18 cellular contexts compared by ENCODE assay signal in the genomic region with DNA sequence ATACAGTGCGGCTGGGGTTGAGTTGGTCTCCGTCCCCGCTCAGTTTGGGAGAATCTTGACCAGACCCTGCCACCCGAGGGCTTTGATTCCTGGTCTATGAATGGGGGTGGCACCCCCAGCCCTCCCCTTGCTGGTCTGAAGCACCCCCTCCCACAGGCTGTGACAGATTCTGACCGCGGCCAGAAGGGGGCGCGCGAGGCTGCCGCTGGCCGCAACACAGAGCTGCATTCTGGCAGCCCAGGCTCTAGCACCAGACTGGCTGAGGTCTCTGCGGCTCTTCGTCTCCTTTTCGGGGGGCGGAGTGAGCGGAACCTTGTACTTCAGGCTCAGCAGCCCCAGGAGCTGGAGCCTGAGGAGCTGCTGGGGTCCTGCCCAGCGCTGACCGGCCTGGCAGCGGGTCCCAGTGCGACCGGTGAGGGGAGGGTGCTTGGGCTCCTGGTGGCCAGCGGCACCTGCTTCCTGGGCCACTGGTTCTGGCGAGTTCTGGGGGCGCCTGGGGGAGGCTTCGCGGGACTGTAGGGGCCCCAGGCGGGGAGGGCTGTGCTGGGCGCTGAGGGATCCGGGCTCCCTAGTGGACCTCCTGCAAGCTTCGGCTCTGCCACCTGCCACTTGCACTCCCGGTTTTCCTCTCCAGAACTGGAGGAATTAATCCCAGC.
DNase-seq lines count a peak whose midpoint lies in the region; ATAC-seq, FAIRE-seq and TF ChIP-seq lines count a peak whose summit lies in the region.
"Had no signal": no experiment of that assay in that cellular context is flagged by ENCODE, and none has a peak within 500 bp of the region (broad histone marks: within the 10 kb centered on the region; RNA-seq: fewer than 3 reads in every experiment).

No MANE protein-coding gene starts in this region.

- TF ChIP-seq CTCF in A549 (IDR thresholded peaks at IDR 0.05), result peak; percentile 25; the same call in 2 of the 3 replicates
- peak; percentile 3 for TF ChIP-seq CTCF in GM12873 (IDR thresholded peaks at IDR 0.05; ENCODE audit: insufficient read depth, low read depth, low read length, missing control alignments)
- peak; percentile 11 for TF ChIP-seq CTCF in brain microvascular endothelial cell (IDR thresholded peaks at IDR 0.05; ENCODE audit: low read depth, low read length, missing control alignments)

- in situ Hi-C loops in brain microvascular endothelial cell (cut with HindIII; ENCODE audit: low pct_ligation_motif_present, low sequenced_read_pairs), result no loop called here

- H3K36me3 ChIP-seq in brain microvascular endothelial cell (replicated peaks), result no peaks in the 10 kb centered on the region
- H3K36me3 ChIP-seq in MG63, result no peaks in the 10 kb centered on the region
- H3K36me3 ChIP-seq: Peyer's patch had no signal

- H3K27me3 ChIP-seq in brain microvascular endothelial cell (replicated peaks) (no peaks in the 10 kb centered on the region), MG63 (no peaks in the 10 kb centered on the region)
- H3K27me3 ChIP-seq: Peyer's patch had no signal

- peak; percentile 45 to 92; a peak in 3 of 6 replicates for ATAC-seq in A549
- no peak for ATAC-seq in GM18520 (IDR thresholded peaks at IDR 0.05; ENCODE audit: unreplicated experiment)
- ATAC-seq: esophagus mucosa; naive thymus-derived CD8-positive, alpha-beta T cell had no signal

- WGBS in A549 (ENCODE audit: missing lambda C conversion rate), result 58% methylated on average over 26 of the region's 31 CpGs

- TF ChIP-seq RAD21 in A549 (conservative IDR thresholded peaks at IDR 0.05 in 1 of 2, IDR thresholded peaks at IDR 0.05 in 1 of 2), result peak in 1 of 2 experiments; percentile 49; a peak in 2 of 5 replicates

- H3K4me3 ChIP-seq in A549 (no peak overlapping the region), brain microvascular endothelial cell (ENCODE audit: low read depth, low read length) (no peak overlapping the region), MG63 (no peak overlapping the region)
- H3K4me3 ChIP-seq: Peyer's patch had no signal

- TF ChIP-seq EP300 in A549 (IDR thresholded peaks at IDR 0.05), result no peak

- peak; percentile 21 to 31 for DNase-seq in A549 (ENCODE audit: low read depth in 1 of 2, low spot score in 1 of 2)
- DNase-seq in NCI-H1694 (lab: John Stamatoyannopoulos, UW), result peak; percentile 28
- no peak for DNase-seq in brain microvascular endothelial cell
- DNase-seq in MG63, result no peak
- DNase-seq in NCI-H2196 treated with DMSO at 0.1 percent for 48 hours (lab: John Stamatoyannopoulos, UW; ENCODE audit: unreplicated experiment), result no peak
- DNase-seq in NCI-H526 treated with DMSO at 0.1 percent for 48 hours (lab: John Stamatoyannopoulos, UW), result no peak
- DNase-seq: activated CD4-positive, alpha-beta T cell treated with anti-CD3 and anti-CD28 coated beads, Interleukin-2, amount 50 U/mL, for 48 hours; activated naive CD8-positive, alpha-beta T cell treated with anti-CD3 and anti-CD28 coated beads for 36 hours; GF-D8; glutamatergic neuron; GOT3; mammary epithelial cell; naive thymus-derived CD8-positive, alpha-beta T cell; NCI-H2029 treated with DMSO at 0.1 percent for 48 hours; Peyer's patch had no signal

- H3K9me3 ChIP-seq in A549 (no peaks in the 10 kb centered on the region; the same call in 2 of the 3 replicates), MG63 (no peaks in the 10 kb centered on the region)
- H3K9me3 ChIP-seq: Peyer's patch had no signal

- H3K27ac ChIP-seq in A549 (no peak overlapping the region), brain microvascular endothelial cell (no peak overlapping the region)
- H3K27ac ChIP-seq: Peyer's patch had no signal

- POLR2A ChIA-PET in A549 (lab: Yijun Ruan, JAX), result no interaction called here

- TF ChIP-seq POLR2A in A549 (IDR thresholded peaks at IDR 0.05; ENCODE audit: low read length), result no peak

- no peaks in the 10 kb centered on the region for H3K4me1 ChIP-seq in A549
- H3K4me1 ChIP-seq: Peyer's patch had no signal

- 0 out of 3 replicates have a peak overlapping the region, but pooled peaks have one; percentile 19 for H3K4me2 ChIP-seq in A549

- CTCF ChIA-PET in A549 (lab: Yijun Ruan, JAX), result interaction anchor here (0.5 to 2.7 kb wide), 3 partner anchors 10 to 24 kb away, joined by 3 to 19 read pairs (median 4); no protein-coding TSS in a partner anchor

- no peak for FAIRE-seq in A549 (lab: Jason Lieb, UNC)

TF ChIP-seq in A549, 52 proteins besides CTCF, POLR2A, EP300 and RAD21:
- TF ChIP-seq KDM5A (IDR thresholded peaks at IDR 0.05) (no peak), ZFP36 (IDR thresholded peaks at IDR 0.05; ENCODE audit: borderline replicate concordance, partially characterized antibody) (no peak), POLR2AphosphoS2 (conservative IDR thresholded peaks at IDR 0.05; ENCODE audit: low read length) (no peak), FOSL2 (IDR thresholded peaks at IDR 0.05) (no peak), FOSL2 (CRISPR knock-in tag; IDR thresholded peaks at IDR 0.05) (no peak), NPAS2 (CRISPR knock-in tag; IDR thresholded peaks at IDR 0.05; ENCODE audit: borderline replicate concordance) (no peak), EHF (CRISPR knock-in tag; IDR thresholded peaks at IDR 0.05) (no peak), BHLHE40 (IDR thresholded peaks at IDR 0.05; ENCODE audit: low read depth, low read length) (no peak), CEBPB (IDR thresholded peaks at IDR 0.05) (no peak), CBX2 (IDR thresholded peaks at IDR 0.05; ENCODE audit: borderline replicate concordance, low read depth) (no peak), CHD4 (IDR thresholded peaks at IDR 0.05; ENCODE audit: borderline replicate concordance) (no peak), SREBF2 (IDR thresholded peaks at IDR 0.05) (no peak), HDAC2 (IDR thresholded peaks at IDR 0.05) (no peak), HOXB13 (CRISPR knock-in tag; IDR thresholded peaks at IDR 0.05; ENCODE audit: low read depth) (no peak)
- TF ChIP-seq, protein P1, sequence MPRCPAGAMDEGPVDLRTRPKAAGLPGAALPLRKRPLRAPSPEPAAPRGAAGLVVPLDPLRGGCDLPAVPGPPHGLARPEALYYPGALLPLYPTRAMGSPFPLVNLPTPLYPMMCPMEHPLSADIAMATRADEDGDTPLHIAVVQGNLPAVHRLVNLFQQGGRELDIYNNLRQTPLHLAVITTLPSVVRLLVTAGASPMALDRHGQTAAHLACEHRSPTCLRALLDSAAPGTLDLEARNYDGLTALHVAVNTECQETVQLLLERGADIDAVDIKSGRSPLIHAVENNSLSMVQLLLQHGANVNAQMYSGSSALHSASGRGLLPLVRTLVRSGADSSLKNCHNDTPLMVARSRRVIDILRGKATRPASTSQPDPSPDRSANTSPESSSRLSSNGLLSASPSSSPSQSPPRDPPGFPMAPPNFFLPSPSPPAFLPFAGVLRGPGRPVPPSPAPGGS (IDR thresholded peaks at IDR 0.05), result no peak
- TF ChIP-seq, protein P2, sequence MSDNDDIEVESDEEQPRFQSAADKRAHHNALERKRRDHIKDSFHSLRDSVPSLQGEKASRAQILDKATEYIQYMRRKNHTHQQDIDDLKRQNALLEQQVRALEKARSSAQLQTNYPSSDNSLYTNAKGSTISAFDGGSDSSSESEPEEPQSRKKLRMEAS (IDR thresholded peaks at IDR 0.05), result no peak
- TF ChIP-seq, protein P3, sequence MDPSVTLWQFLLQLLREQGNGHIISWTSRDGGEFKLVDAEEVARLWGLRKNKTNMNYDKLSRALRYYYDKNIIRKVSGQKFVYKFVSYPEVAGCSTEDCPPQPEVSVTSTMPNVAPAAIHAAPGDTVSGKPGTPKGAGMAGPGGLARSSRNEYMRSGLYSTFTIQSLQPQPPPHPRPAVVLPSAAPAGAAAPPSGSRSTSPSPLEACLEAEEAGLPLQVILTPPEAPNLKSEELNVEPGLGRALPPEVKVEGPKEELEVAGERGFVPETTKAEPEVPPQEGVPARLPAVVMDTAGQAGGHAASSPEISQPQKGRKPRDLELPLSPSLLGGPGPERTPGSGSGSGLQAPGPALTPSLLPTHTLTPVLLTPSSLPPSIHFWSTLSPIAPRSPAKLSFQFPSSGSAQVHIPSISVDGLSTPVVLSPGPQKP (IDR thresholded peaks at IDR 0.05; ENCODE audit: low read depth, low read length), result no peak
- TF ChIP-seq, protein P4, sequence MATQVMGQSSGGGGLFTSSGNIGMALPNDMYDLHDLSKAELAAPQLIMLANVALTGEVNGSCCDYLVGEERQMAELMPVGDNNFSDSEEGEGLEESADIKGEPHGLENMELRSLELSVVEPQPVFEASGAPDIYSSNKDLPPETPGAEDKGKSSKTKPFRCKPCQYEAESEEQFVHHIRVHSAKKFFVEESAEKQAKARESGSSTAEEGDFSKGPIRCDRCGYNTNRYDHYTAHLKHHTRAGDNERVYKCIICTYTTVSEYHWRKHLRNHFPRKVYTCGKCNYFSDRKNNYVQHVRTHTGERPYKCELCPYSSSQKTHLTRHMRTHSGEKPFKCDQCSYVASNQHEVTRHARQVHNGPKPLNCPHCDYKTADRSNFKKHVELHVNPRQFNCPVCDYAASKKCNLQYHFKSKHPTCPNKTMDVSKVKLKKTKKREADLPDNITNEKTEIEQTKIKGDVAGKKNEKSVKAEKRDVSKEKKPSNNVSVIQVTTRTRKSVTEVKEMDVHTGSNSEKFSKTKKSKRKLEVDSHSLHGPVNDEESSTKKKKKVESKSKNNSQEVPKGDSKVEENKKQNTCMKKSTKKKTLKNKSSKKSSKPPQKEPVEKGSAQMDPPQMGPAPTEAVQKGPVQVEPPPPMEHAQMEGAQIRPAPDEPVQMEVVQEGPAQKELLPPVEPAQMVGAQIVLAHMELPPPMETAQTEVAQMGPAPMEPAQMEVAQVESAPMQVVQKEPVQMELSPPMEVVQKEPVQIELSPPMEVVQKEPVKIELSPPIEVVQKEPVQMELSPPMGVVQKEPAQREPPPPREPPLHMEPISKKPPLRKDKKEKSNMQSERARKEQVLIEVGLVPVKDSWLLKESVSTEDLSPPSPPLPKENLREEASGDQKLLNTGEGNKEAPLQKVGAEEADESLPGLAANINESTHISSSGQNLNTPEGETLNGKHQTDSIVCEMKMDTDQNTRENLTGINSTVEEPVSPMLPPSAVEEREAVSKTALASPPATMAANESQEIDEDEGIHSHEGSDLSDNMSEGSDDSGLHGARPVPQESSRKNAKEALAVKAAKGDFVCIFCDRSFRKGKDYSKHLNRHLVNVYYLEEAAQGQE (IDR thresholded peaks at IDR 0.05), result no peak

Comparison
In these comparisons a context has a peak if more than half of its experiments do, and no peak if none do; other contexts are left out.
1. DNase-seq: peak in A549 (2 of 2) and NCI-H1694 (single experiment); none in brain microvascular endothelial cell (single experiment), MG63 (single experiment), NCI-H2196 treated with DMSO at 0.1 percent for 48 hours (single experiment) and NCI-H526 treated with DMSO at 0.1 percent for 48 hours (single experiment).
2. Peak in every context shown above with its lines, with median percentiles within 50 percentile points of each other: CTCF ChIP-seq.